Comparison of ENCODE assay signal across 1 cellular context in genomic region chr12:843609-844008, GRCh38.
TF ChIP-seq lines count a peak whose summit lies in the region.

No MANE protein-coding gene starts in this region.

TF ChIP-seq in HEK293, 187 proteins besides CTCF, POLR2A, EP300 and RAD21 (continued from another document):
- TF ChIP-seq PRDM10 (tag by site-specific recombination; IDR thresholded peaks at IDR 0.05), result no peak
- no peak for TF ChIP-seq ZNF776 (tag by site-specific recombination; IDR thresholded peaks at IDR 0.05; ENCODE audit: borderline replicate concordance)
- TF ChIP-seq PRDM6 (tag by site-specific recombination; IDR thresholded peaks at IDR 0.05), result peak; percentile 10; the same call in 1 of the 2 replicates
- TF ChIP-seq PBX3 (CRISPR knock-in tag; IDR thresholded peaks at IDR 0.05), result no peak
- TF ChIP-seq ZNF677 (tag by site-specific recombination; IDR thresholded peaks at IDR 0.05), result no peak
- no peak for TF ChIP-seq ZNF561 (tag by site-specific recombination; IDR thresholded peaks at IDR 0.05; ENCODE audit: borderline replicate concordance)
- TF ChIP-seq ZNF555 (tag by site-specific recombination; conservative IDR thresholded peaks at IDR 0.05), result no peak
- no peak for TF ChIP-seq GLI2 (tag by site-specific recombination; IDR thresholded peaks at IDR 0.05; ENCODE audit: borderline replicate concordance, low read depth)
- TF ChIP-seq ZNF529 (tag by site-specific recombination; IDR thresholded peaks at IDR 0.05; ENCODE audit: insufficient replicate concordance), result no peak
- 0 out of 2 replicates have a peak, but pooled peaks have one; percentile 36 for TF ChIP-seq ZNF660 (tag by site-specific recombination; IDR thresholded peaks at IDR 0.05)
- no peak for TF ChIP-seq ZBTB21 (tag by site-specific recombination; IDR thresholded peaks at IDR 0.05)
